ENCODE assay signal across 13 cellular contexts in the genomic region with DNA sequence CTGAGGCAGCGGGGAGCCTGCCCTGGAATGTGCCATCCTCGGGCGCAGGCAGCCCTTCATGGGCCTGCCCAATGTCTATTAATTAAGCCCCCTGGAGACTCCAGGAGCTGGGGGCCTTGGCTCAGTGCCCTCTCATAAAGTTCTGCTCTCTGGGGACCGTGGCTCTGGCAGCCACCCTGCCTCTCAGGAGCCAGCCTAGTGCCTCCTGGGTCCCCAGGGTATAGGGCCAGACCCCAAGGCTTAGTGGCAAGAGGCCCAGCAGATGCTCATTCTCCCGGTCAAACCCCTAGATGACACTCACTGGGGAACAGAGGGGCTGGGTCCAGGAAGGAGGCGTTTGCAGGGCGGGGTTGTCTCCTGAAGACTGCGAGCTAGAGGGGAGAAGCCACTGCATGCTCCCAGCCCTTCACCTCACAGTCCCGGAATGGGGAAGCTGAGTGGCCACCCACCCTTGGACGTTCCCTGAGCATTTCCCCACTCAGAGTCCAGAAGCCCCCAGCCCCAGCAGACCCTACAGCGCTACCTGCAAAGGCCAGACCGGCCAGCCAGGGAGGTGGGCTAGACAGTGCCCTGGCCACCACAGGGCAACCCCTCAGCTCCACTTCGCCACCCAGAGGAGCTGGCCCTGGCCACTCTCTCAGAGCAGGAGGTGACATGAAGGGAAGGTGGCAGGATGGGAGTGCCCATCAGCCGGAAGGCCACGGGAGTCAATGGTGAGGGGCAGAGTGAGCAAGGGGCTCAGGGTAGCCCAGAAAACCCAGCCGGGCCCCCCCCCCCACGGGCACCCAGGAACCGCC.
DNase-seq lines count a peak whose midpoint lies in the region; ATAC-seq and TF ChIP-seq lines count a peak whose summit lies in the region.
"Had no signal": no experiment of that assay in that cellular context is flagged by ENCODE, and none has a peak within 500 bp of the region (broad histone marks: within the 10 kb centered on the region; RNA-seq: fewer than 3 reads in every experiment).

No MANE protein-coding gene starts in this region.

- H2BK15ac ChIP-seq in neuronal stem cell (ENCODE audit: low read length) = peak overlapping the region; percentile 43

- H3K27ac ChIP-seq in neuronal stem cell (replicated peaks; ENCODE audit: low read length) = no peak overlapping the region
- H3K27ac ChIP-seq: VCaP had no signal

- H3K27ac Mint-ChIP-seq in chondrocyte (ENCODE audit: unreplicated experiment) = no peak overlapping the region
- H3K27ac Mint-ChIP-seq: B cell had no signal

- H2BK5ac ChIP-seq in neuronal stem cell (ENCODE audit: low read length) = no peak overlapping the region

- no peak for TF ChIP-seq CTCF in chondrocyte (IDR thresholded peaks at IDR 0.05)
- no peak for TF ChIP-seq CTCF in GM10248 (IDR thresholded peaks at IDR 0.05; ENCODE audit: control extremely low read depth, extremely low read depth, low read depth, missing control alignments)

- H3K27me3 Mint-ChIP-seq in chondrocyte (ENCODE audit: low read depth) = peaks cover 9% of the 10 kb centered on the region
- H3K27me3 Mint-ChIP-seq: B cell had no signal

- CTCF ChIA-PET in GM10248 (lab: Yijun Ruan, JAX) = interaction anchor here (0.9 to 1.6 kb wide), 2 partner anchors 14 to 261 kb away, joined by 3 to 4 read pairs; no protein-coding TSS in a partner anchor

- H3K4ac ChIP-seq in neuronal stem cell (ENCODE audit: low read length) = no peak overlapping the region

- H3K36me3 Mint-ChIP-seq in chondrocyte (ENCODE audit: low read depth) = peaks cover 6% of the 10 kb centered on the region

- peaks cover 0 to 7% (median 0%) of the 10 kb centered on the region in 3 experiments for H3K27me3 ChIP-seq in neuronal stem cell (ENCODE audit: control insufficient read depth in 3 of 3, insufficient read depth in 3 of 3, low read depth in 1 of 3, low read length in 3 of 3)

- no peak overlapping the region for H3K4me3 Mint-ChIP-seq in chondrocyte (ENCODE audit: unreplicated experiment)
- H3K4me3 Mint-ChIP-seq: B cell had no signal

- H3K4me1 Mint-ChIP-seq in chondrocyte (ENCODE audit: low read depth) = peaks cover 6% of the 10 kb centered on the region
- H3K4me1 Mint-ChIP-seq: B cell had no signal

- H3K4me1 ChIP-seq in neuronal stem cell (ENCODE audit: control insufficient read depth in 2 of 2, insufficient read depth in 1 of 2, low read depth in 1 of 2, low read length in 2 of 2) = peaks cover 10 to 31% of the 10 kb centered on the region in 2 donors

- H4K91ac ChIP-seq in neuronal stem cell (ENCODE audit: low read depth, low read length, poor library complexity) = no peak overlapping the region

- no peak overlapping the region for H3K4me2 ChIP-seq in neuronal stem cell (ENCODE audit: insufficient read depth, low read length, poor library complexity, severe bottlenecking)

- peaks cover 3% of the 10 kb centered on the region in 2 donors for H3K9me3 ChIP-seq in neuronal stem cell (replicated peaks in 1 of 2; ENCODE audit: control insufficient read depth in 2 of 2, insufficient read depth in 1 of 2, low read depth in 1 of 2, low read length in 2 of 2)

- H2AFZ ChIP-seq in neuronal stem cell (ENCODE audit: low read length) = no peak overlapping the region

- no peak overlapping the region for H3K9ac ChIP-seq in neuronal stem cell (ENCODE audit: low read depth, low read length, poor library complexity)

- no peak for ATAC-seq in HG03432 (IDR thresholded peaks at IDR 0.05; ENCODE audit: unreplicated experiment)
- ATAC-seq: SK-N-SH treated with all-trans-retinoic acid at 6 μM for 48 hours had no signal

- no CpG with 5 or more reads among the region's 18 CpGs for WGBS in neuronal stem cell (ENCODE audit: extremely low coverage in 2 of 2, insufficient read length in 2 of 2, insufficient replicate concordance in 1 of 2), 2 donors

- no peak overlapping the region for H4K8ac ChIP-seq in neuronal stem cell (ENCODE audit: low read depth, low read length)

- peaks cover 1% of the 10 kb centered on the region for H3K79me1 ChIP-seq in neuronal stem cell (ENCODE audit: low read depth, low read length)

- POLR2A ChIA-PET in GM10248 (lab: Yijun Ruan, JAX) = no interaction called here

- H3K9me3 Mint-ChIP-seq in chondrocyte (ENCODE audit: low read depth) = peaks cover 10% of the 10 kb centered on the region

- no peak overlapping the region for H3K14ac ChIP-seq in neuronal stem cell (ENCODE audit: low read length)

- H2BK120ac ChIP-seq in neuronal stem cell (ENCODE audit: low read depth, low read length) = no peak overlapping the region

- no peak overlapping the region for H3K4me3 ChIP-seq in neuronal stem cell (ENCODE audit: low read length in 2 of 2)

- H3K36me3 ChIP-seq in neuronal stem cell (replicated peaks in 1 of 2; ENCODE audit: control insufficient read depth in 2 of 2, insufficient read depth in 2 of 2, low read length in 2 of 2) = no peaks in the 10 kb centered on the region

- H3K18ac ChIP-seq in neuronal stem cell (ENCODE audit: low read length) = peak overlapping the region; percentile 72

- H2BK12ac ChIP-seq in neuronal stem cell (ENCODE audit: low read length) = peak overlapping the region; percentile 64

- DNase-seq in stimulated activated CD4-positive, alpha-beta T cell treated with anti-CD3 and anti-CD28 coated beads, Interleukin-1b, Interleukin-23, amount 100 ng/mL, for 48 hours = peak; percentile 0
- no peak for DNase-seq in stimulated activated CD4-positive, alpha-beta T cell treated with anti-CD3 and anti-CD28 coated beads, Interleukin-4, amount 100 ng/mL, for 1 hour
- DNase-seq in chondrocyte (ENCODE audit: low spot score) (peak; percentile 67), neuronal stem cell (ENCODE audit: low spot score) (no peak), GM10248 (ENCODE audit: extremely low spot score) (no peak), T-helper 9 cell (no peak)
- no peak for DNase-seq in stimulated activated CD4-positive, alpha-beta T cell treated with anti-CD3 and anti-CD28 coated beads, Interleukin-4, amount 100 ng/mL, for 24 hours
- DNase-seq: NCI-H2227 treated with DMSO at 0.1 percent for 48 hours; stimulated activated CD4-positive, alpha-beta T cell treated with anti-CD3 and anti-CD28 coated beads, Interleukin-2, amount 100 ng/mL, for 48 hours had no signal

- H3K23ac ChIP-seq in neuronal stem cell (ENCODE audit: low read depth, low read length, poor library complexity) = peak overlapping the region; percentile 57

- H2AK5ac ChIP-seq in neuronal stem cell (ENCODE audit: low read depth, low read length) = peak overlapping the region; percentile 84

Comparison
In these comparisons a context has a peak if more than half of its experiments do, and no peak if none do; other contexts are left out.
1. DNase-seq: peak in stimulated activated CD4-positive, alpha-beta T cell treated with anti-CD3 and anti-CD28 coated beads, Interleukin-1b, Interleukin-23, amount 100 ng/mL, for 48 hours (single experiment) and chondrocyte (single experiment); none in stimulated activated CD4-positive, alpha-beta T cell treated with anti-CD3 and anti-CD28 coated beads, Interleukin-4, amount 100 ng/mL, for 1 hour (single experiment), neuronal stem cell (single experiment), GM10248 (single experiment), T-helper 9 cell (single experiment) and stimulated activated CD4-positive, alpha-beta T cell treated with anti-CD3 and anti-CD28 coated beads, Interleukin-4, amount 100 ng/mL, for 24 hours (single experiment).